19 cellular contexts compared by ENCODE assay signal in the genomic region with DNA sequence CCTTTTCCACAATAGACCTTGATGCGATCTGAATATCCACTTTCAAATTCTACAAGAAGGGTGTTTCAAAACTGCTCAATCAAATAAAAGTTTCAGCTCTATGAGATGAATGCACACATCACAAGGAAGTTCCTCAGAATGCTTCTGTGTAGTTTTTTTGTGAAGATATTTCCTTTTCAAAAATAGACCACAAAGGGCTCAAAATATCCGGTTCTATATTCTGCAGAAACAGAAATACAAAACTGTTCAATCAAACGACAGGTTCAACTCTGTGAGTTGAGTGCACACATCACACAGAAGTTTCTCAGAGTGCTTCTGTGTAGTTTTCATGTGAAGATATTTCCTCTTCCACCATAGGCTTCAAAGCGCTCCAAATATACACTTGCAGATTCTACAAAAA.
DNase-seq lines count a peak whose midpoint lies in the region; ATAC-seq and TF ChIP-seq lines count a peak whose summit lies in the region.
"Had no signal": no experiment of that assay in that cellular context is flagged by ENCODE, and none has a peak within 500 bp of the region (broad histone marks: within the 10 kb centered on the region; RNA-seq: fewer than 3 reads in every experiment).

No MANE protein-coding gene starts in this region.

- H3K4me1 Mint-ChIP-seq in endodermal cell: no peaks in the 10 kb centered on the region
- H3K4me1 Mint-ChIP-seq: B cell had no signal

- no peaks in the 10 kb centered on the region for H3K79me2 ChIP-seq in DND-41 (ENCODE audit: insufficient read depth, low read length)
- no peaks in the 10 kb centered on the region for H3K79me2 ChIP-seq in MM.1S (ENCODE audit: low read length)

- peak; percentile 13; the same call in 1 of the 3 replicates for ATAC-seq in DND-41 (ENCODE audit: insufficient read depth, low read depth)
- ATAC-seq in HG02970 (IDR thresholded peaks at IDR 0.05; ENCODE audit: low FRiP score, unreplicated experiment): no peak
- ATAC-seq: CD8-positive, alpha-beta T cell; GM12878 had no signal

- H3K27me3 ChIP-seq in BLaER1: no peaks in the 10 kb centered on the region
- H3K27me3 ChIP-seq in DND-41 (ENCODE audit: insufficient read depth, low read length, poor library complexity): no peaks in the 10 kb centered on the region
- H3K27me3 ChIP-seq in MM.1S (replicated peaks; ENCODE audit: insufficient read depth, low read length): no peaks in the 10 kb centered on the region
- H3K27me3 ChIP-seq in endodermal cell (ENCODE audit: control insufficient read depth, insufficient read depth, low read length, poor library complexity, severe bottlenecking): no peaks in the 10 kb centered on the region

- H3K27ac ChIP-seq in BLaER1: peak overlapping the region; percentile 40; the same call in 1 of the 2 replicates
- H3K27ac ChIP-seq in DND-41 (ENCODE audit: low read length): peak overlapping the region; percentile 59
- H3K27ac ChIP-seq in MM.1S (ENCODE audit: low read length): no peak overlapping the region
- no peak overlapping the region for H3K27ac ChIP-seq in endodermal cell (ENCODE audit: low read depth, low read length)
- H3K27ac ChIP-seq: C4-2B had no signal

- H3K27ac Mint-ChIP-seq in endodermal cell: no peak overlapping the region
- H3K27ac Mint-ChIP-seq: B cell; CD4-positive, alpha-beta T cell; CD8-positive, alpha-beta T cell had no signal

- no peak overlapping the region for H2AFZ ChIP-seq in DND-41 (ENCODE audit: low read depth, low read length)
- no peak overlapping the region for H2AFZ ChIP-seq in MM.1S (ENCODE audit: low read length)

- H3K36me3 ChIP-seq in BLaER1 (peaks cover 24% of the 10 kb centered on the region; the same call in 1 of the 2 replicates), DND-41 (ENCODE audit: insufficient read depth, low read length) (no peaks in the 10 kb centered on the region), MM.1S (replicated peaks; ENCODE audit: insufficient read depth, low read length) (no peaks in the 10 kb centered on the region), endodermal cell (ENCODE audit: control insufficient read depth, insufficient read depth, low read length) (no peaks in the 10 kb centered on the region)

- H3K36me3 Mint-ChIP-seq in endodermal cell (ENCODE audit: low read depth): no peaks in the 10 kb centered on the region
- H3K36me3 Mint-ChIP-seq: CD8-positive, alpha-beta T cell had no signal

- H3K4me1 ChIP-seq in BLaER1 (peaks cover 27% of the 10 kb centered on the region), DND-41 (ENCODE audit: insufficient read depth, low read length) (peaks cover 46% of the 10 kb centered on the region), MM.1S (ENCODE audit: low read length) (no peaks in the 10 kb centered on the region), endodermal cell (ENCODE audit: control insufficient read depth, insufficient read depth, low read length) (no peaks in the 10 kb centered on the region)
- H3K4me1 ChIP-seq: Caco-2 had no signal

- WGBS in endodermal cell (ENCODE audit: insufficient coverage in 1 of 2, insufficient read length in 1 of 2), 2 experiments: 76 to 87% methylated on average over 4 of the region's 4 CpGs

- DNase-seq in DND-41 (no peak), MM.1S (peak; percentile 10), endodermal cell (no peak)
- DNase-seq in stimulated activated CD4-positive, alpha-beta T cell treated with anti-CD3 and anti-CD28 coated beads, Interleukin-4, amount 100 ng/mL, for 1 hour: no peak
- DNase-seq: 8988T; ACHN; AML-193; Caco-2; Calu3; CD4-positive, alpha-beta T cell; CD8-positive, alpha-beta T cell; DMS79 treated with DMSO at 0.1 percent for 48 hours; EL; GDM1 had no signal

- H3K4me3 ChIP-seq in BLaER1 (peak overlapping the region; percentile 44; the same call in 1 of the 2 replicates), DND-41 (ENCODE audit: low read depth in 1 of 2, low read length in 2 of 2) (no peak overlapping the region), MM.1S (ENCODE audit: low read length) (no peak overlapping the region), endodermal cell (ENCODE audit: low read length) (no peak overlapping the region)
- H3K4me3 ChIP-seq: GM12878 had no signal

- H3K4me2 ChIP-seq in BLaER1 (peak overlapping the region; percentile 61), DND-41 (ENCODE audit: insufficient read depth, low read length) (no peak overlapping the region), MM.1S (ENCODE audit: low read depth, low read length) (no peak overlapping the region)

- no peaks in the 10 kb centered on the region for H3K27me3 Mint-ChIP-seq in endodermal cell (ENCODE audit: insufficient read depth)
- H3K27me3 Mint-ChIP-seq: B cell; CD4-positive, alpha-beta T cell had no signal

- H3K4me3 Mint-ChIP-seq in endodermal cell: no peak overlapping the region
- H3K4me3 Mint-ChIP-seq: B cell; CD4-positive, alpha-beta T cell; CD8-positive, alpha-beta T cell had no signal

- H3K9ac ChIP-seq in BLaER1 (no peak overlapping the region), DND-41 (ENCODE audit: low read depth, low read length) (no peak overlapping the region), MM.1S (ENCODE audit: low read length) (no peak overlapping the region), endodermal cell (ENCODE audit: extremely low read depth, low read length, poor library complexity, severe bottlenecking) (no peak overlapping the region)

- no peak for TF ChIP-seq CTCF in DND-41 (IDR thresholded peaks at IDR 0.05; ENCODE audit: borderline replicate concordance, extremely low read depth, low read length, poor library complexity, severe bottlenecking)
- no peak for TF ChIP-seq CTCF in MM.1S (IDR thresholded peaks at IDR 0.05; ENCODE audit: low read length)
- TF ChIP-seq CTCF in endodermal cell (conservative IDR thresholded peaks at IDR 0.05): no peak

- H3K9me3 ChIP-seq in BLaER1 (peaks cover 98% of the 10 kb centered on the region), DND-41 (ENCODE audit: insufficient read depth, low read length, severe bottlenecking) (peaks cover 16% of the 10 kb centered on the region), MM.1S (replicated peaks; ENCODE audit: insufficient read depth, low read length) (no peaks in the 10 kb centered on the region), endodermal cell (ENCODE audit: control insufficient read depth, low read length) (peaks cover 6% of the 10 kb centered on the region)
- H3K9me3 ChIP-seq: Caco-2 had no signal

- no peaks in the 10 kb centered on the region for H3F3A ChIP-seq in MM.1S (ENCODE audit: insufficient read depth, low read length)

- no peaks in the 10 kb centered on the region for H3K9me2 ChIP-seq in MM.1S (replicated peaks; ENCODE audit: insufficient read depth, low read length)

- H4K20me1 ChIP-seq in BLaER1: no peaks in the 10 kb centered on the region
- H4K20me1 ChIP-seq in DND-41 (ENCODE audit: insufficient read depth, low read length): no peaks in the 10 kb centered on the region
- H4K20me1 ChIP-seq in MM.1S (ENCODE audit: insufficient read depth, low read length): no peaks in the 10 kb centered on the region

- peaks cover 89% of the 10 kb centered on the region for H3K9me3 Mint-ChIP-seq in endodermal cell

Comparison
In these comparisons a context has a peak if more than half of its experiments do, and no peak if none do; other contexts are left out.
1. H3K27ac ChIP-seq: peak in BLaER1 (single experiment) and DND-41 (single experiment); none in MM.1S (single experiment) and endodermal cell (single experiment).